Comparison of ENCODE assay signal across 10 cellular contexts in the genomic region with DNA sequence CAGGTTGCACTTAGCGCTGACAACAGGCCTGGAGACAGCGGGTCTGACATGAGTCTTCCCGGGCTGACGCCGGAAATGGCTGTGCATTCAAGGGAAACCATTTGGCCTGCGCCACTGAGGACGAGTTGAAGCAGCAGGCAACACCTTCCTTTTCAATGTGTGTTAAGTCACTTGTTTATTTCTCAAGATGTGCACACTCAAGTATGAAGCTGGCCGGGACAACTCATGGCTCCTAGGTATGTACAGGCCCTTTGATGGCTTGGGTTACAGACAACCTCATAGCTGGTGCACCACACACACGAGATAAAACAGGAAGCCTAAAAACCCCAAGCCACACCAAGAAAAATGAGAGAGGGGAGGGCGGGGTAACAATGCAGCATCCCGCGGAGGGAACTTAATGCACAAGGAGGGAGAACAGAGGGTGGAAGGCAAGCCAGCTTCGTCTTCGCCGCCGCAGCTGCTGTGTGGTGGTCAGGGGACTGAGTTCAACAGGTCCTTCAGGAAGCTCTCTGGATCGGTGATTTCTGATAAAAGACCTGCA.
DNase-seq lines count a peak whose midpoint lies in the region; ATAC-seq and TF ChIP-seq lines count a peak whose summit lies in the region.
"Had no signal": no experiment of that assay in that cellular context is flagged by ENCODE, and none has a peak within 500 bp of the region (broad histone marks: within the 10 kb centered on the region; RNA-seq: fewer than 3 reads in every experiment).

No MANE protein-coding gene starts in this region.

- DNase-seq in T-helper 1 cell (peak in 4 of 5 donors; percentile 45 to 78 (median 53)), G401 (ENCODE audit: low spot score) (no peak), NCI-H526 treated with DMSO at 0.1 percent for 48 hours (lab: John Stamatoyannopoulos, UW) (no peak), HT-29 (ENCODE audit: low spot score) (no peak), progenitor cell of endocrine pancreas (ENCODE audit: low spot score, unreplicated experiment) (no peak)
- DNase-seq in activated T-cell treated with anti-CD3 and anti-CD28 coated beads, Interleukin-2, amount 50 U/mL, for 24 hours, result peak; percentile 55
- DNase-seq in stimulated activated CD8-positive, alpha-beta memory T cell treated with anti-CD3 and anti-CD28 coated beads, Interleukin-7, amount 100 ng/mL, for 1 hour (ENCODE audit: low read depth in 2 of 2), result peak; percentile 9 to 15
- DNase-seq: NCI-H1930, spleen had no signal

- peaks cover 0 to 74% of the 10 kb centered on the region in 2 donors for H3K36me3 ChIP-seq in gastroesophageal sphincter

- H3K27ac ChIP-seq in gastroesophageal sphincter, result peak overlapping the region in 3 of 4 donors; percentile 58 to 66 (median 63)

- H3K27me3 ChIP-seq in gastroesophageal sphincter, result no peaks in the 10 kb centered on the region
- H3K27me3 ChIP-seq: spleen had no signal

- no peak overlapping the region for H3K4me3 ChIP-seq in gastroesophageal sphincter
- H3K4me3 ChIP-seq: spleen had no signal

- in situ Hi-C loops in G401 (cut with HindIII; ENCODE audit: low sequenced_read_pairs), result no loop called here

- H3K9me3 ChIP-seq in gastroesophageal sphincter, result no peaks in the 10 kb centered on the region
- H3K9me3 ChIP-seq: spleen had no signal

- peak overlapping the region; percentile 81 for H3K27ac Mint-ChIP-seq in activated T-cell treated with anti-CD3 and anti-CD28 coated beads, Interleukin-2, amount 50 U/mL, for 24 hours
- no peak overlapping the region for H3K27ac Mint-ChIP-seq in progenitor cell of endocrine pancreas

- H3K4me1 ChIP-seq in gastroesophageal sphincter, result peaks cover 0 to 35% (median 8%) of the 10 kb centered on the region in 3 donors

- TF ChIP-seq EP300 in gastroesophageal sphincter (IDR thresholded peaks at IDR 0.05), result no peak

- peaks cover 74% of the 10 kb centered on the region for H3K36me3 Mint-ChIP-seq in activated T-cell treated with anti-CD3 and anti-CD28 coated beads, Interleukin-2, amount 50 U/mL, for 24 hours (ENCODE audit: low read depth)
- H3K36me3 Mint-ChIP-seq in progenitor cell of endocrine pancreas (ENCODE audit: insufficient read depth), result peaks cover 24% of the 10 kb centered on the region

- H3K27me3 Mint-ChIP-seq in activated T-cell treated with anti-CD3 and anti-CD28 coated beads, Interleukin-2, amount 50 U/mL, for 24 hours, result no peaks in the 10 kb centered on the region
- H3K27me3 Mint-ChIP-seq in progenitor cell of endocrine pancreas, result no peaks in the 10 kb centered on the region

- peaks cover 53% of the 10 kb centered on the region for H3K4me1 Mint-ChIP-seq in activated T-cell treated with anti-CD3 and anti-CD28 coated beads, Interleukin-2, amount 50 U/mL, for 24 hours (ENCODE audit: low read depth)
- peaks cover 7% of the 10 kb centered on the region for H3K4me1 Mint-ChIP-seq in progenitor cell of endocrine pancreas (ENCODE audit: low read depth)

- TF ChIP-seq POLR2A in gastroesophageal sphincter (IDR thresholded peaks at IDR 0.05), result no peak

- TF ChIP-seq CTCF in gastroesophageal sphincter (IDR thresholded peaks at IDR 0.05) (no peak), progenitor cell of endocrine pancreas (IDR thresholded peaks at IDR 0.05; ENCODE audit: unreplicated experiment) (no peak)

- no peak overlapping the region for H3K4me3 Mint-ChIP-seq in activated T-cell treated with anti-CD3 and anti-CD28 coated beads, Interleukin-2, amount 50 U/mL, for 24 hours
- H3K4me3 Mint-ChIP-seq in progenitor cell of endocrine pancreas (ENCODE audit: low read depth), result no peak overlapping the region

- no peak for ATAC-seq in gastroesophageal sphincter

- 73% methylated on average over 13 of the region's 17 CpGs; no CpG with 5 or more reads in 1 of the 2 donors for WGBS in gastroesophageal sphincter (ENCODE audit: low coverage in 1 of 2), 2 donors

- no peaks in the 10 kb centered on the region for H3K9me3 Mint-ChIP-seq in activated T-cell treated with anti-CD3 and anti-CD28 coated beads, Interleukin-2, amount 50 U/mL, for 24 hours
- no peaks in the 10 kb centered on the region for H3K9me3 Mint-ChIP-seq in progenitor cell of endocrine pancreas (ENCODE audit: low read depth)

Comparison
In these comparisons a context has a peak if more than half of its experiments do, and no peak if none do; other contexts are left out.
1. DNase-seq: peak in T-helper 1 cell (4 of 5), activated T-cell treated with anti-CD3 and anti-CD28 coated beads, Interleukin-2, amount 50 U/mL, for 24 hours (single experiment) and stimulated activated CD8-positive, alpha-beta memory T cell treated with anti-CD3 and anti-CD28 coated beads, Interleukin-7, amount 100 ng/mL, for 1 hour (2 of 2); none in G401 (single experiment), NCI-H526 treated with DMSO at 0.1 percent for 48 hours (single experiment), HT-29 (single experiment) and progenitor cell of endocrine pancreas (single experiment).